In the genomic region with DNA sequence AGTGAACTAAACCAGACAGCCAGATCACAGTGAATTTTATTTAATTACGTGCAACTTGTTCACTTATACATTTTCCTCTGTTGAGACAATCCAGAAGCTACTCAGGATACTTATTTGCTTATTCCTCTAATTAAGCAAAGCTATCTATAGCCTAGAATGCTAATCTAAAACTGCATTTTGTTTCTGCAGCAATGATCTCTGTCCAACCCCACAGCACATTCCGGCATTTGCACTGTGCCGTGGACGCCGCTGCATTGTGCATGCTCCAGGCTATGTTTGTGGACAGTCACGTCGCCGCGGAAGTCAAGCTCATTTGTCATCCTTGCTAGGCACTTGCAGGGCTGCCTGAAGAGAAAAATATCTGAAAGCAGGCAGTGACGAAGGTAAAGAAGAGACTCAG, we compare ENCODE assay signal across 18 cellular contexts.
"Had no signal": no experiment of that assay in that cellular context is flagged by ENCODE, and none has a peak within 500 bp of the region (broad histone marks: within the 10 kb centered on the region; RNA-seq: fewer than 3 reads in every experiment).

No MANE protein-coding gene starts in this region.

- ATAC-seq: activated T-cell treated with anti-CD3 and anti-CD28 coated beads, Interleukin-2, amount 50 U/mL, for 72 hours; left lung; mucosa of descending colon had no signal

- H3K4me1 ChIP-seq: adrenal gland, left lung, SJCRH30, transverse colon had no signal

- H3K4me3 ChIP-seq: adrenal gland, esophagus squamous epithelium, left lung, mucosa of descending colon, sigmoid colon, SJCRH30, transverse colon had no signal

- FAIRE-seq: endothelial cell of umbilical vein had no signal

- H3K27me3 ChIP-seq: adrenal gland, esophagus squamous epithelium, left lung, sigmoid colon, SJCRH30, transverse colon had no signal

- DNase-seq: activated CD4-positive, alpha-beta T cell treated with anti-CD3 and anti-CD28 coated beads, Interleukin-2, amount 50 U/mL, for 4 hours; activated effector memory CD4-positive, alpha-beta T cell treated with anti-CD3 and anti-CD28 coated beads, Interleukin-2, amount 50 U/mL, for 16 hours; activated naive CD4-positive, alpha-beta T cell treated with anti-CD3 and anti-CD28 coated beads, Interleukin-2, amount 50 U/mL, for 16 hours; activated T-cell treated with anti-CD3 and anti-CD28 coated beads, Interleukin-2, amount 50 U/mL, for 72 hours; effector CD4-positive, alpha-beta T cell; esophagus squamous epithelium; mucosa of descending colon; naive B cell; sigmoid colon; SJCRH30; stimulated activated naive CD4-positive, alpha-beta T cell; substantia nigra; SW 1271; T-helper 2 cell; transverse colon had no signal

- H3K27ac ChIP-seq: adrenal gland, esophagus squamous epithelium, left lung, sigmoid colon, SJCRH30, transverse colon had no signal

- H3K9me3 ChIP-seq: adrenal gland, esophagus squamous epithelium, mucosa of descending colon, sigmoid colon, SJCRH30 had no signal

- H3K36me3 ChIP-seq: adrenal gland, esophagus squamous epithelium, left lung, sigmoid colon, SJCRH30, transverse colon had no signal
